ENCODE assay signal across 8 cellular contexts in the genomic region with DNA sequence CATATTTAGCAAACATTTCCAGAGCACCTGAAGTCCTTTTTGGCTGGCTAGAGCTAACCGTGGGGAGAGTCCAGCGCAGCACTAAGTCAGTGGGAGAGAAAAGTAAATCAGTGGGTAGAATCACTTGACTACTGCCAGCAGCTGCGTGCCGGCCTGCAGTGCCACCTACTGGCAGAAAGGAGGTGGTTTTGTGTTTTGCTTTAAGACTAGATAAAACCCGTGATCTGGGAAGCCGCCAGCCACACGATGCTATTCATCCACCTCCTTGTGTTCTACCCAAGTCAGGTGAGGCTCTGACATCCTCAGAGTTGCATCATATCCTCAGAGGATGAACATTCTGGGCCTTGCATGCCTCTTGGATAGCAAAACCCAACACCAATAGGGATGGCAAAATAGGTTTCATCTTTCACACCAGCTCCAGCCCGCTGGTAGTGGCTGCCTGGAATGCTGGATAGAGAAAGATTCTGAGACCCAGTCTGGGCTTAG. TPM values are rescaled to one million over a fixed set of nuclear protein-coding genes. Genes with fewer than 3 reads are reported as not detected.
DNase-seq lines count a peak whose midpoint lies in the region; ATAC-seq, FAIRE-seq and TF ChIP-seq lines count a peak whose summit lies in the region.

No MANE protein-coding gene starts in this region.

- no peak overlapping the region for H3K9ac ChIP-seq in HepG2 (ENCODE audit: insufficient read depth, low read depth, low read length)

- TF ChIP-seq EP300 in HepG2 (IDR thresholded peaks at IDR 0.05; ENCODE audit: low read depth in 2 of 2, low read length in 2 of 2) (no peak), HepG2 (CRISPR knock-in tag; IDR thresholded peaks at IDR 0.05; ENCODE audit: borderline replicate concordance) (no peak)

- intact Hi-C loops in HepG2 (cut with micrococcal nuclease; ENCODE audit: unreplicated experiment): loop anchor here (1.0 kb wide), 1 partner anchor 47 kb away; no protein-coding TSS in a partner anchor

- H3K9me3 ChIP-seq in AG04450 (ENCODE audit: control insufficient read depth, insufficient read depth, low read length): no peaks in the 10 kb centered on the region
- H3K9me3 ChIP-seq in HepG2 (ENCODE audit: low read length): no peaks in the 10 kb centered on the region

- H3K27ac ChIP-seq in AG04450 (ENCODE audit: low read depth, low read length): no peak overlapping the region
- no peak overlapping the region for H3K27ac ChIP-seq in HepG2 (ENCODE audit: extremely low read length, insufficient read depth, low read length)

- no TSS peak for BruUV-seq in HepG2 (replicated peaks; lab: Mats Ljungman, UMichigan)

- ATAC-seq in GM21447 (IDR thresholded peaks at IDR 0.05; ENCODE audit: unreplicated experiment) (peak; percentile 69), HepG2 (peak; percentile 74), HG03045 (IDR thresholded peaks at IDR 0.05; ENCODE audit: unreplicated experiment) (no peak)

- no peaks in the 10 kb centered on the region for H3K36me3 ChIP-seq in HepG2 (replicated peaks in 1 of 2; ENCODE audit: control insufficient read depth in 1 of 2, insufficient read depth in 2 of 2, low read length in 2 of 2)

- POLR2A ChIA-PET in AG04450 (lab: Yijun Ruan, JAX): no interaction called here
- POLR2A ChIA-PET in HepG2 (lab: Yijun Ruan, JAX): no interaction called here

- TF ChIP-seq POLR2A in HepG2 (IDR thresholded peaks at IDR 0.05; ENCODE audit: insufficient read depth in 1 of 2, low read depth in 2 of 2, low read length in 2 of 2): no peak

- WGBS in HepG2 (ENCODE audit: low lambda C conversion rate): 11% methylated on average over 7 of the region's 8 CpGs

- TF ChIP-seq CTCF in AG04450 (IDR thresholded peaks at IDR 0.05; ENCODE audit: low read depth, low read length) (peak; percentile 93), choroid plexus epithelial cell (conservative IDR thresholded peaks at IDR 0.05; ENCODE audit: low read depth, low read length) (peak; percentile 93), HepG2 (CRISPR knock-in tag; IDR thresholded peaks at IDR 0.05) (peak; percentile 88)

- peak; percentile 60 for TF ChIP-seq RAD21 in HepG2 (CRISPR knock-in tag; IDR thresholded peaks at IDR 0.05)

- no peak overlapping the region for H3K4me2 ChIP-seq in HepG2 (ENCODE audit: low read depth, low read length)

- DNase-seq in AG04450 (ENCODE audit: low read depth, low spot score) (peak; percentile 58), NCI-H345 (lab: John Stamatoyannopoulos, UW) (peak; percentile 80), choroid plexus epithelial cell (ENCODE audit: low read depth) (peak; percentile 92), HepG2 (ENCODE audit: low spot score) (peak; percentile 44)
- peak; percentile 60 for DNase-seq in activated CD4-positive, alpha-beta T cell treated with anti-CD3 and anti-CD28 coated beads for 1 hour
- DNase-seq in stimulated activated CD4-positive, alpha-beta T cell treated with anti-CD3 and anti-CD28 coated beads, Interleukin-4, amount 100 ng/mL, for 24 hours: peak; percentile 82

- in situ Hi-C loops in HepG2 (cut with HindIII; ENCODE audit: extremely low pct_ligation_motif_present, low pct_unique_long_range_greater_than_20kb): loop anchor here (5.0 kb wide), 1 partner anchor 46 kb away; no protein-coding TSS in a partner anchor

- no peaks in the 10 kb centered on the region for H4K20me1 ChIP-seq in HepG2 (ENCODE audit: insufficient read depth, low read length)

- H2AFZ ChIP-seq in HepG2 (ENCODE audit: low read length): no peak overlapping the region

- H3K4me1 ChIP-seq in HepG2 (ENCODE audit: insufficient read depth, low read length): no peaks in the 10 kb centered on the region

- H3K4me3 ChIP-seq in AG04450 (ENCODE audit: low read depth, low read length) (no peak overlapping the region; the same call in 1 of the 2 replicates), choroid plexus epithelial cell (ENCODE audit: low read depth, low read length) (no peak overlapping the region), HepG2 (replicated peaks in 1 of 3; ENCODE audit: insufficient read depth in 1 of 3, low read depth in 2 of 3, low read length in 3 of 3) (no peak overlapping the region)

- no peaks in the 10 kb centered on the region for H3K79me2 ChIP-seq in HepG2 (ENCODE audit: insufficient read depth, low read length)

- CTCF ChIA-PET in AG04450 (lab: Charles Lee): interaction anchor here (0.5 to 10.3 kb wide), 15 partner anchors 13 to 555 kb away, joined by 3 to 320 read pairs (median 4); partner anchors contain the start of gene NT5C1A
- CTCF ChIA-PET in HepG2 (lab: Yijun Ruan, JAX; ENCODE audit: low intra/inter-chr PET ratio, low total read pairs): interaction anchor here (0.7 to 1.9 kb wide), 3 partner anchors 14 to 48 kb away, joined by 3 to 24 read pairs (median 3); partner anchors contain the start of gene HEYL

- FAIRE-seq in HepG2 (lab: Jason Lieb, UNC): peak; percentile 87

- H3K27me3 ChIP-seq in AG04450 (ENCODE audit: control insufficient read depth, insufficient read depth, low read length) (peaks cover 44% of the 10 kb centered on the region), HepG2 (ENCODE audit: control insufficient read depth in 1 of 2, insufficient read depth in 2 of 2, low read length in 2 of 2) (peaks cover 3 to 40% of the 10 kb centered on the region in 2 experiments; a peak in 4 of 5 replicates)

RNA-seq across cellular contexts. Expression of gene HEYL, which starts 14.1 kb away (rescaled TPM):
- polyA plus RNA-seq in AG04450 (2011; rRNA removed) (0.14 TPM in 2 replicates), HepG2 (2011; rRNA removed) (0.03 TPM in 1 of 2 replicates, not detected in the other)
- polyA minus RNA-seq in AG04450 (2011; rRNA and poly(A)+ RNA removed): 0.17 and 0.18 TPM in 2 replicates
- 0.04 TPM in 1 of 2 replicates, not detected in the other for total RNA-seq in HepG2 (2016; rRNA removed; fragmentation: Illumina TruSeq; extraction: Trizol)
- not detected in 2 replicates for total RNA-seq in HepG2 (2016; cell fraction: cytosol; rRNA removed; fragmentation: Illumina TruSeq; extraction: Trizol; ENCODE audit: low read depth)
- 0.04 TPM in 1 of 2 replicates, not detected in the other for total RNA-seq in HepG2 (2016; cell fraction: insoluble cytoplasmic fraction; rRNA removed; fragmentation: Illumina TruSeq; extraction: Trizol)
- 0.03 TPM in 1 of 2 replicates, not detected in the other for total RNA-seq in HepG2 (2016; cell fraction: membrane; rRNA removed; fragmentation: Illumina TruSeq; extraction: Trizol)
- total RNA-seq in HepG2 (2016; cell fraction: nucleus; rRNA removed; fragmentation: Illumina TruSeq; extraction: Trizol): 0.09 TPM in 1 of 2 replicates, not detected in the other
- polyA plus RNA-seq in HepG2 (2011; cell fraction: cytosol; rRNA removed): 0.03 and 0.05 TPM in 2 replicates
- 0.03 and 0.07 TPM in 2 replicates for polyA plus RNA-seq in HepG2 (2011; cell fraction: nucleus; rRNA removed)
- polyA plus RNA-seq in HepG2 (2012): not detected in 2 replicates
- not detected in 2 replicates for polyA plus RNA-seq in HepG2 (2016; cell fraction: cytosol; fragmentation: Illumina TruSeq; extraction: Trizol; ENCODE audit: low read depth)
- 0.07 and 0.10 TPM in 2 replicates for polyA plus RNA-seq in HepG2 (2016; cell fraction: insoluble cytoplasmic fraction; fragmentation: Illumina TruSeq; extraction: Trizol; ENCODE audit: low read depth)
- polyA plus RNA-seq in HepG2 (2016; cell fraction: membrane; fragmentation: Illumina TruSeq; extraction: Trizol; ENCODE audit: low read depth): not detected in 2 replicates
- not detected in 2 replicates for polyA plus RNA-seq in HepG2 (2016; cell fraction: nucleus; fragmentation: Illumina TruSeq; extraction: Trizol; ENCODE audit: insufficient read depth, low read depth)
- 0.12 TPM in 1 of 2 replicates, not detected in the other for polyA minus RNA-seq in HepG2 (2011; rRNA and poly(A)+ RNA removed; ENCODE audit: low replicate concordance)
- not detected in 2 replicates for polyA minus RNA-seq in HepG2 (2011; cell fraction: cytosol; rRNA and poly(A)+ RNA removed)
- polyA minus RNA-seq in HepG2 (2011; cell fraction: nucleus; rRNA and poly(A)+ RNA removed): not detected in 2 replicates

RNA-seq across cellular contexts. Expression of gene NT5C1A, which starts 18.3 kb away (rescaled TPM):
- polyA plus RNA-seq in AG04450 (2011; rRNA removed) (not detected in 2 replicates), HepG2 (2011; rRNA removed) (not detected in 2 replicates)
- polyA minus RNA-seq in AG04450 (2011; rRNA and poly(A)+ RNA removed): 0.18 TPM in 1 of 2 replicates, not detected in the other
- not detected in 2 replicates for total RNA-seq in HepG2 (2016; rRNA removed; fragmentation: Illumina TruSeq; extraction: Trizol)
- not detected in 2 replicates for total RNA-seq in HepG2 (2016; cell fraction: cytosol; rRNA removed; fragmentation: Illumina TruSeq; extraction: Trizol; ENCODE audit: low read depth)
- total RNA-seq in HepG2 (2016; cell fraction: insoluble cytoplasmic fraction; rRNA removed; fragmentation: Illumina TruSeq; extraction: Trizol): not detected in 2 replicates
- total RNA-seq in HepG2 (2016; cell fraction: membrane; rRNA removed; fragmentation: Illumina TruSeq; extraction: Trizol): not detected in 2 replicates
- total RNA-seq in HepG2 (2016; cell fraction: nucleus; rRNA removed; fragmentation: Illumina TruSeq; extraction: Trizol): not detected in 2 replicates
- not detected in 2 replicates for polyA plus RNA-seq in HepG2 (2011; cell fraction: cytosol; rRNA removed)
- polyA plus RNA-seq in HepG2 (2011; cell fraction: nucleus; rRNA removed): not detected in 2 replicates
- polyA plus RNA-seq in HepG2 (2012): not detected in 2 replicates
- not detected in 2 replicates for polyA plus RNA-seq in HepG2 (2016; cell fraction: cytosol; fragmentation: Illumina TruSeq; extraction: Trizol; ENCODE audit: low read depth)
- not detected in 2 replicates for polyA plus RNA-seq in HepG2 (2016; cell fraction: insoluble cytoplasmic fraction; fragmentation: Illumina TruSeq; extraction: Trizol; ENCODE audit: low read depth)
- polyA plus RNA-seq in HepG2 (2016; cell fraction: membrane; fragmentation: Illumina TruSeq; extraction: Trizol; ENCODE audit: low read depth): not detected in 2 replicates
- not detected in 2 replicates for polyA plus RNA-seq in HepG2 (2016; cell fraction: nucleus; fragmentation: Illumina TruSeq; extraction: Trizol; ENCODE audit: insufficient read depth, low read depth)
- polyA minus RNA-seq in HepG2 (2011; rRNA and poly(A)+ RNA removed; ENCODE audit: low replicate concordance): not detected in 2 replicates
- polyA minus RNA-seq in HepG2 (2011; cell fraction: cytosol; rRNA and poly(A)+ RNA removed): not detected in 2 replicates
- polyA minus RNA-seq in HepG2 (2011; cell fraction: nucleus; rRNA and poly(A)+ RNA removed): not detected in 2 replicates

RNA-seq across cellular contexts. Expression of gene HPCAL4, which starts 37.6 kb away (rescaled TPM):
- polyA plus RNA-seq in AG04450 (2011; rRNA removed) (not detected in 2 replicates), HepG2 (2011; rRNA removed) (not detected in 2 replicates)
- not detected in 2 replicates for polyA minus RNA-seq in AG04450 (2011; rRNA and poly(A)+ RNA removed)
- not detected in 2 replicates for total RNA-seq in HepG2 (2016; rRNA removed; fragmentation: Illumina TruSeq; extraction: Trizol)
- not detected in 2 replicates for total RNA-seq in HepG2 (2016; cell fraction: cytosol; rRNA removed; fragmentation: Illumina TruSeq; extraction: Trizol; ENCODE audit: low read depth)
- not detected in 2 replicates for total RNA-seq in HepG2 (2016; cell fraction: insoluble cytoplasmic fraction; rRNA removed; fragmentation: Illumina TruSeq; extraction: Trizol)
- not detected in 2 replicates for total RNA-seq in HepG2 (2016; cell fraction: membrane; rRNA removed; fragmentation: Illumina TruSeq; extraction: Trizol)
- not detected in 2 replicates for total RNA-seq in HepG2 (2016; cell fraction: nucleus; rRNA removed; fragmentation: Illumina TruSeq; extraction: Trizol)
- polyA plus RNA-seq in HepG2 (2011; cell fraction: cytosol; rRNA removed): not detected in 2 replicates
- polyA plus RNA-seq in HepG2 (2011; cell fraction: nucleus; rRNA removed): not detected in 2 replicates
- polyA plus RNA-seq in HepG2 (2012): not detected in 2 replicates
- polyA plus RNA-seq in HepG2 (2016; cell fraction: cytosol; fragmentation: Illumina TruSeq; extraction: Trizol; ENCODE audit: low read depth): not detected in 2 replicates
- polyA plus RNA-seq in HepG2 (2016; cell fraction: insoluble cytoplasmic fraction; fragmentation: Illumina TruSeq; extraction: Trizol; ENCODE audit: low read depth): not detected in 2 replicates
- polyA plus RNA-seq in HepG2 (2016; cell fraction: membrane; fragmentation: Illumina TruSeq; extraction: Trizol; ENCODE audit: low read depth): not detected in 2 replicates
- polyA plus RNA-seq in HepG2 (2016; cell fraction: nucleus; fragmentation: Illumina TruSeq; extraction: Trizol; ENCODE audit: insufficient read depth, low read depth): not detected in 2 replicates
- 0.23 TPM in 1 of 2 replicates, not detected in the other for polyA minus RNA-seq in HepG2 (2011; rRNA and poly(A)+ RNA removed; ENCODE audit: low replicate concordance)
- polyA minus RNA-seq in HepG2 (2011; cell fraction: cytosol; rRNA and poly(A)+ RNA removed): not detected in 2 replicates
- not detected in 2 replicates for polyA minus RNA-seq in HepG2 (2011; cell fraction: nucleus; rRNA and poly(A)+ RNA removed)
